1 cellular context compared by ENCODE assay signal in the genomic region with DNA sequence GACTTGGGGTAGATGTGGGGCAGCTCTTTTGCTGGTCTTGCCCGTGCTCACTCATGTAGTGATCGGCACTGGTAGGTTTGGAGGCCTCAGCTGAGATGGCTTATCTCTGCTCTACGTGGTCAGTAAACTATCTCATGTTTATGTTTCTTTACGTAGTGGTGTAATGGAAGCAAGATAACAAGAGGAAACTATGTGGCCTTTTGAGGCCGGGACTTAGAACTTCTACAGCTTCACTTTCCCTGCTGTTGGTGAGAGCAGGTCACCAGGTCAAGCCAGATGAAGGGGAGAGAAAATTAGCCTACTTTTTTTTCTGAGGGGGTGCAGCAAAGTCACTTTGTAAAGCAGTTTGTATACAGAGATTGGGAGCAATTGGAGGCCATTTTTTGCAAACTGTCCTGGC.
TF ChIP-seq lines count a peak whose summit lies in the region.

No MANE protein-coding gene starts in this region.

TF ChIP-seq in HepG2, 621 proteins besides CTCF, POLR2A, EP300 and RAD21 (continued from another document and continues in another):
- TF ChIP-seq, protein P1, sequence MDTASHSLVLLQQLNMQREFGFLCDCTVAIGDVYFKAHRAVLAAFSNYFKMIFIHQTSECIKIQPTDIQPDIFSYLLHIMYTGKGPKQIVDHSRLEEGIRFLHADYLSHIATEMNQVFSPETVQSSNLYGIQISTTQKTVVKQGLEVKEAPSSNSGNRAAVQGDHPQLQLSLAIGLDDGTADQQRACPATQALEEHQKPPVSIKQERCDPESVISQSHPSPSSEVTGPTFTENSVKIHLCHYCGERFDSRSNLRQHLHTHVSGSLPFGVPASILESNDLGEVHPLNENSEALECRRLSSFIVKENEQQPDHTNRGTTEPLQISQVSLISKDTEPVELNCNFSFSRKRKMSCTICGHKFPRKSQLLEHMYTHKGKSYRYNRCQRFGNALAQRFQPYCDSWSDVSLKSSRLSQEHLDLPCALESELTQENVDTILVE (CRISPR knock-in tag; IDR thresholded peaks at IDR 0.05): no peak
- no peak for TF ChIP-seq ZFP41 (CRISPR knock-in tag; IDR thresholded peaks at IDR 0.05; ENCODE audit: borderline replicate concordance)
- TF ChIP-seq ZNF432 (CRISPR knock-in tag; IDR thresholded peaks at IDR 0.05; ENCODE audit: borderline replicate concordance): no peak
- no peak for TF ChIP-seq HOXA9 (CRISPR knock-in tag; IDR thresholded peaks at IDR 0.05; ENCODE audit: borderline replicate concordance)
- TF ChIP-seq PPARG (CRISPR knock-in tag; conservative IDR thresholded peaks at IDR 0.05): 0 out of 2 replicates have a peak, but pooled peaks have one; percentile 31
- peak; percentile 22; the same call in 1 of the 2 replicates for TF ChIP-seq ZNF501 (CRISPR knock-in tag; IDR thresholded peaks at IDR 0.05)
- TF ChIP-seq ZSCAN9 (CRISPR knock-in tag; IDR thresholded peaks at IDR 0.05; ENCODE audit: borderline replicate concordance): no peak
- no peak for TF ChIP-seq SMYD3 (CRISPR knock-in tag; IDR thresholded peaks at IDR 0.05)
- no peak for TF ChIP-seq GABPA (IDR thresholded peaks at IDR 0.05; ENCODE audit: low read depth, low read length)
- TF ChIP-seq GABPA (CRISPR knock-in tag; IDR thresholded peaks at IDR 0.05; ENCODE audit: low read depth): 0 out of 2 replicates have a peak, but pooled peaks have one; percentile 25
- peak; percentile 84 for TF ChIP-seq TCF7 (IDR thresholded peaks at IDR 0.05; ENCODE audit: low read depth)
- no peak for TF ChIP-seq ZNF263 (CRISPR knock-in tag; IDR thresholded peaks at IDR 0.05)
- TF ChIP-seq, protein P2, sequence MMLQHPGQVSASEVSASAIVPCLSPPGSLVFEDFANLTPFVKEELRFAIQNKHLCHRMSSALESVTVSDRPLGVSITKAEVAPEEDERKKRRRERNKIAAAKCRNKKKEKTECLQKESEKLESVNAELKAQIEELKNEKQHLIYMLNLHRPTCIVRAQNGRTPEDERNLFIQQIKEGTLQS (CRISPR knock-in tag; IDR thresholded peaks at IDR 0.05): no peak
- no peak for TF ChIP-seq ZNF615 (CRISPR knock-in tag; IDR thresholded peaks at IDR 0.05; ENCODE audit: borderline replicate concordance)
- TF ChIP-seq, protein P3, sequence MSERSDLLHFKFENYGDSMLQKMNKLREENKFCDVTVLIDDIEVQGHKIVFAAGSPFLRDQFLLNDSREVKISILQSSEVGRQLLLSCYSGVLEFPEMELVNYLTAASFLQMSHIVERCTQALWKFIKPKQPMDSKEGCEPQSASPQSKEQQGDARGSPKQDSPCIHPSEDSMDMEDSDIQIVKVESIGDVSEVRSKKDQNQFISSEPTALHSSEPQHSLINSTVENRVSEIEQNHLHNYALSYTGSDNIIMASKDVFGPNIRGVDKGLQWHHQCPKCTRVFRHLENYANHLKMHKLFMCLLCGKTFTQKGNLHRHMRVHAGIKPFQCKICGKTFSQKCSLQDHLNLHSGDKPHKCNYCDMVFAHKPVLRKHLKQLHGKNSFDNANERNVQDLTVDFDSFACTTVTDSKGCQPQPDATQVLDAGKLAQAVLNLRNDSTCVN (CRISPR knock-in tag; IDR thresholded peaks at IDR 0.05; ENCODE audit: borderline replicate concordance): no peak
- TF ChIP-seq YEATS4 (CRISPR knock-in tag; IDR thresholded peaks at IDR 0.05; ENCODE audit: borderline replicate concordance): peak; percentile 54; the same call in 1 of the 2 replicates
- no peak for TF ChIP-seq NKX3-1 (CRISPR knock-in tag; IDR thresholded peaks at IDR 0.05)
- TF ChIP-seq, protein P4, sequence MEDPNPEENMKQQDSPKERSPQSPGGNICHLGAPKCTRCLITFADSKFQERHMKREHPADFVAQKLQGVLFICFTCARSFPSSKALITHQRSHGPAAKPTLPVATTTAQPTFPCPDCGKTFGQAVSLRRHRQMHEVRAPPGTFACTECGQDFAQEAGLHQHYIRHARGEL (CRISPR knock-in tag; IDR thresholded peaks at IDR 0.05): no peak
- no peak for TF ChIP-seq ZNF256 (CRISPR knock-in tag; conservative IDR thresholded peaks at IDR 0.05)
- no peak for TF ChIP-seq U2AF2 (IDR thresholded peaks at IDR 0.05; ENCODE audit: low read depth, low read length)
- no peak for TF ChIP-seq HOXA5 (CRISPR knock-in tag; IDR thresholded peaks at IDR 0.05)
- TF ChIP-seq, protein P5, sequence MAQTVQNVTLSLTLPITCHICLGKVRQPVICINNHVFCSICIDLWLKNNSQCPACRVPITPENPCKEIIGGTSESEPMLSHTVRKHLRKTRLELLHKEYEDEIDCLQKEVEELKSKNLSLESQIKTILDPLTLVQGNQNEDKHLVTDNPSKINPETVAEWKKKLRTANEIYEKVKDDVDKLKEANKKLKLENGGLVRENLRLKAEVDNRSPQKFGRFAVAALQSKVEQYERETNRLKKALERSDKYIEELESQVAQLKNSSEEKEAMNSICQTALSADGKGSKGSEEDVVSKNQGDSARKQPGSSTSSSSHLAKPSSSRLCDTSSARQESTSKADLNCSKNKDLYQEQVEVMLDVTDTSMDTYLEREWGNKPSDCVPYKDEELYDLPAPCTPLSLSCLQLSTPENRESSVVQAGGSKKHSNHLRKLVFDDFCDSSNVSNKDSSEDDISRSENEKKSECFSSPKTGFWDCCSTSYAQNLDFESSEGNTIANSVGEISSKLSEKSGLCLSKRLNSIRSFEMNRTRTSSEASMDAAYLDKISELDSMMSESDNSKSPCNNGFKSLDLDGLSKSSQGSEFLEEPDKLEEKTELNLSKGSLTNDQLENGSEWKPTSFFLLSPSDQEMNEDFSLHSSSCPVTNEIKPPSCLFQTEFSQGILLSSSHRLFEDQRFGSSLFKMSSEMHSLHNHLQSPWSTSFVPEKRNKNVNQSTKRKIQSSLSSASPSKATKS (CRISPR knock-in tag; IDR thresholded peaks at IDR 0.05): no peak
- TF ChIP-seq ZNF33B (CRISPR knock-in tag; IDR thresholded peaks at IDR 0.05): no peak
- no peak for TF ChIP-seq SRSF9 (IDR thresholded peaks at IDR 0.05; ENCODE audit: borderline replicate concordance, insufficient read depth, low read depth, low read length, poor library complexity, severe bottlenecking)
- no peak for TF ChIP-seq ZNF496 (CRISPR knock-in tag; IDR thresholded peaks at IDR 0.05; ENCODE audit: insufficient replicate concordance)
- TF ChIP-seq, protein P6, sequence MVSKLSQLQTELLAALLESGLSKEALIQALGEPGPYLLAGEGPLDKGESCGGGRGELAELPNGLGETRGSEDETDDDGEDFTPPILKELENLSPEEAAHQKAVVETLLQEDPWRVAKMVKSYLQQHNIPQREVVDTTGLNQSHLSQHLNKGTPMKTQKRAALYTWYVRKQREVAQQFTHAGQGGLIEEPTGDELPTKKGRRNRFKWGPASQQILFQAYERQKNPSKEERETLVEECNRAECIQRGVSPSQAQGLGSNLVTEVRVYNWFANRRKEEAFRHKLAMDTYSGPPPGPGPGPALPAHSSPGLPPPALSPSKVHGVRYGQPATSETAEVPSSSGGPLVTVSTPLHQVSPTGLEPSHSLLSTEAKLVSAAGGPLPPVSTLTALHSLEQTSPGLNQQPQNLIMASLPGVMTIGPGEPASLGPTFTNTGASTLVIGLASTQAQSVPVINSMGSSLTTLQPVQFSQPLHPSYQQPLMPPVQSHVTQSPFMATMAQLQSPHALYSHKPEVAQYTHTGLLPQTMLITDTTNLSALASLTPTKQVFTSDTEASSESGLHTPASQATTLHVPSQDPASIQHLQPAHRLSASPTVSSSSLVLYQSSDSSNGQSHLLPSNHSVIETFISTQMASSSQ (IDR thresholded peaks at IDR 0.05; ENCODE audit: low read depth): no peak
- TF ChIP-seq, protein P6 (CRISPR knock-in tag; IDR thresholded peaks at IDR 0.05; ENCODE audit: borderline replicate concordance): peak; percentile 73; the same call in 1 of the 2 replicates
- TF ChIP-seq, protein P7, sequence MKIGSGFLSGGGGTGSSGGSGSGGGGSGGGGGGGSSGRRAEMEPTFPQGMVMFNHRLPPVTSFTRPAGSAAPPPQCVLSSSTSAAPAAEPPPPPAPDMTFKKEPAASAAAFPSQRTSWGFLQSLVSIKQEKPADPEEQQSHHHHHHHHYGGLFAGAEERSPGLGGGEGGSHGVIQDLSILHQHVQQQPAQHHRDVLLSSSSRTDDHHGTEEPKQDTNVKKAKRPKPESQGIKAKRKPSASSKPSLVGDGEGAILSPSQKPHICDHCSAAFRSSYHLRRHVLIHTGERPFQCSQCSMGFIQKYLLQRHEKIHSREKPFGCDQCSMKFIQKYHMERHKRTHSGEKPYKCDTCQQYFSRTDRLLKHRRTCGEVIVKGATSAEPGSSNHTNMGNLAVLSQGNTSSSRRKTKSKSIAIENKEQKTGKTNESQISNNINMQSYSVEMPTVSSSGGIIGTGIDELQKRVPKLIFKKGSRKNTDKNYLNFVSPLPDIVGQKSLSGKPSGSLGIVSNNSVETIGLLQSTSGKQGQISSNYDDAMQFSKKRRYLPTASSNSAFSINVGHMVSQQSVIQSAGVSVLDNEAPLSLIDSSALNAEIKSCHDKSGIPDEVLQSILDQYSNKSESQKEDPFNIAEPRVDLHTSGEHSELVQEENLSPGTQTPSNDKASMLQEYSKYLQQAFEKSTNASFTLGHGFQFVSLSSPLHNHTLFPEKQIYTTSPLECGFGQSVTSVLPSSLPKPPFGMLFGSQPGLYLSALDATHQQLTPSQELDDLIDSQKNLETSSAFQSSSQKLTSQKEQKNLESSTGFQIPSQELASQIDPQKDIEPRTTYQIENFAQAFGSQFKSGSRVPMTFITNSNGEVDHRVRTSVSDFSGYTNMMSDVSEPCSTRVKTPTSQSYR (CRISPR knock-in tag; IDR thresholded peaks at IDR 0.05; ENCODE audit: borderline replicate concordance): no peak
- TF ChIP-seq MBD4 (IDR thresholded peaks at IDR 0.05; ENCODE audit: borderline replicate concordance, low read length): no peak
- 0 out of 2 replicates have a peak, but pooled peaks have one; percentile 51 for TF ChIP-seq NFIC (IDR thresholded peaks at IDR 0.05; ENCODE audit: low read length)
- no peak for TF ChIP-seq ZNF143 (CRISPR knock-in tag; IDR thresholded peaks at IDR 0.05)
- TF ChIP-seq IRX3 (CRISPR knock-in tag; IDR thresholded peaks at IDR 0.05; ENCODE audit: borderline replicate concordance, low read depth): no peak
- TF ChIP-seq, protein P8, sequence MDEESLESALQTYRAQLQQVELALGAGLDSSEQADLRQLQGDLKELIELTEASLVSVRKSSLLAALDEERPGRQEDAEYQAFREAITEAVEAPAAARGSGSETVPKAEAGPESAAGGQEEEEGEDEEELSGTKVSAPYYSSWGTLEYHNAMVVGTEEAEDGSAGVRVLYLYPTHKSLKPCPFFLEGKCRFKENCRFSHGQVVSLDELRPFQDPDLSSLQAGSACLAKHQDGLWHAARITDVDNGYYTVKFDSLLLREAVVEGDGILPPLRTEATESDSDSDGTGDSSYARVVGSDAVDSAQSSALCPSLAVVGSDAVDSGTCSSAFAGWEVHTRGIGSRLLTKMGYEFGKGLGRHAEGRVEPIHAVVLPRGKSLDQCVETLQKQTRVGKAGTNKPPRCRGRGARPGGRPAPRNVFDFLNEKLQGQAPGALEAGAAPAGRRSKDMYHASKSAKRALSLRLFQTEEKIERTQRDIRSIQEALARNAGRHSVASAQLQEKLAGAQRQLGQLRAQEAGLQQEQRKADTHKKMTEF (CRISPR knock-in tag; IDR thresholded peaks at IDR 0.05): peak; percentile 66
- TF ChIP-seq ZFYVE20 (CRISPR knock-in tag; IDR thresholded peaks at IDR 0.05; ENCODE audit: borderline replicate concordance, low read depth): no peak
- TF ChIP-seq GLI4 (CRISPR knock-in tag; IDR thresholded peaks at IDR 0.05; ENCODE audit: borderline replicate concordance): no peak
- no peak for TF ChIP-seq NCOR1 (IDR thresholded peaks at IDR 0.05; ENCODE audit: borderline replicate concordance, low read length)
- peak; percentile 94 for TF ChIP-seq GATA4 (IDR thresholded peaks at IDR 0.05; ENCODE audit: borderline replicate concordance, low read depth)
- TF ChIP-seq ZNF225 (CRISPR knock-in tag; IDR thresholded peaks at IDR 0.05): no peak
- no peak for TF ChIP-seq ISX (CRISPR knock-in tag; conservative IDR thresholded peaks at IDR 0.05)
- no peak for TF ChIP-seq KDM4B (CRISPR knock-in tag; IDR thresholded peaks at IDR 0.05)
- no peak for TF ChIP-seq ZSCAN20 (CRISPR knock-in tag; IDR thresholded peaks at IDR 0.05; ENCODE audit: borderline replicate concordance)
- TF ChIP-seq ERF (CRISPR knock-in tag; IDR thresholded peaks at IDR 0.05): 0 out of 2 replicates have a peak, but pooled peaks have one; percentile 50
- peak; percentile 27; the same call in 1 of the 2 replicates for TF ChIP-seq ZKSCAN8 (CRISPR knock-in tag; IDR thresholded peaks at IDR 0.05; ENCODE audit: borderline replicate concordance)
